ENCODE assay signal across 12 cellular contexts in the genomic region with DNA sequence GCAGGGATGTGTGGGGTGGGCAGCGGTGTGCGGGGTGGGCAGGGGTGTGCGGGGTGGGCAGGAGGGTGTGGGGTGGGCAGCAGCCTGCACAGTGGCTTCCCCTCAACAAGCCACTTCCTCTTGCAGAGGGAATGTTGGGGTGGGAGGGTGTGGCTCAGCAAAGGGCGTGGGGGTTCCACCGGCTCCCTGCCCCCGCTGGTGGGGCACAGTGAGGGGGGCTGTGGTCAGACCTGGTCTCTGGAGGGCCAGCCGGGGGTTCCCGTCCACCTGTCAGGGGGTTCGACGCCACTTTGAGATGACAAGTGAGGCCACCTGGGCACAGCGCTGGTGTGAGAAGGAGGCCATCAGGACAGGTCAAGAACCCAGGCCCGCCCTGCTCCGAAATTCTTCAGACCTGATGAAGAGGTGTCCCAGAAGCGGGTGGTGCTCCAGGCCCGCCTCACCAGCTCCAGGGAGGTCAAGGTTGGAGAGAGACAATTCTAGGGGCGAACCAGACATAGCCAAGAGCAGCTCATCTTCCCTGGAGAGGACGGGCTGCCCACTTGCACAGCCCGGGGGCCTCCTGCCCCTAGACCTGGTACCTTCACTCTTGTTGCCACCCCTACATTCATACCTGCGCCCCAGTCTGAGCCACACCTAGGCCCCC. TPM values are rescaled to one million over a fixed set of nuclear protein-coding genes. Genes with fewer than 3 reads are reported as not detected.
DNase-seq lines count a peak whose midpoint lies in the region; ATAC-seq and TF ChIP-seq lines count a peak whose summit lies in the region.
"Had no signal": no experiment of that assay in that cellular context is flagged by ENCODE, and none has a peak within 500 bp of the region (broad histone marks: within the 10 kb centered on the region; RNA-seq: fewer than 3 reads in every experiment).

No MANE protein-coding gene starts in this region.

- peaks cover 32% of the 10 kb centered on the region for H3K36me3 Mint-ChIP-seq in activated naive CD4-positive, alpha-beta T cell treated with anti-CD3 and anti-CD28 coated beads, Interleukin-2, amount 10 ng/mL, durations not matched to agents 7 days and 5 days
- H3K36me3 Mint-ChIP-seq in activated CD8-positive, alpha-beta T cell treated with anti-CD3 and anti-CD28 coated beads for 36 hours (ENCODE audit: low read depth): no peaks in the 10 kb centered on the region
- H3K36me3 Mint-ChIP-seq in GM23338 (ENCODE audit: low read depth): no peaks in the 10 kb centered on the region

- peak; percentile 43 for DNase-seq in activated naive CD4-positive, alpha-beta T cell treated with anti-CD3 and anti-CD28 coated beads, Interleukin-2, amount 10 ng/mL, durations not matched to agents 7 days and 5 days
- no peak for DNase-seq in activated naive CD4-positive, alpha-beta T cell treated with anti-CD3 and anti-CD28 coated beads, Interleukin-2, amount 50 U/mL, for 16 hours
- peak; percentile 52 for DNase-seq in activated CD8-positive, alpha-beta T cell treated with anti-CD3 and anti-CD28 coated beads for 36 hours
- DNase-seq in lower leg skin (ENCODE audit: low spot score in 2 of 2) (peak; percentile 13 to 81), transverse colon (no peak), gastrocnemius medialis (no peak), GM23338 (ENCODE audit: low spot score) (no peak)

- H3K36me3 ChIP-seq in transverse colon (no peaks in the 10 kb centered on the region), gastrocnemius medialis (no peaks in the 10 kb centered on the region), GM23338 (ENCODE audit: insufficient read depth) (no peaks in the 10 kb centered on the region)
- H3K36me3 ChIP-seq: ascending aorta, pancreas, tibial nerve had no signal

- in situ Hi-C loops in transverse colon (cut with MboI; ENCODE audit: low pct_ligation_motif_present in 1 of 4, low pct_unique_long_range_greater_than_20kb in 1 of 4, low sequenced_read_pairs in 3 of 4) (loop anchor here in 1 of 4 donors (25.0 kb wide), 1 partner anchor 587 kb away; a partner anchor contains a TSS), gastrocnemius medialis (cut with MboI; ENCODE audit: low sequenced_read_pairs in 4 of 4) (no loop called here)

- TF ChIP-seq POLR2A in lower leg skin (IDR thresholded peaks at IDR 0.05) (no peak), transverse colon (IDR thresholded peaks at IDR 0.05) (no peak), gastrocnemius medialis (IDR thresholded peaks at IDR 0.05) (no peak)

- POLR2A ChIA-PET in activated CD8-positive, alpha-beta T cell treated with anti-CD3 and anti-CD28 coated beads for 36 hours (lab: Charles Lee): no interaction called here

- no peaks in the 10 kb centered on the region for H4K20me1 ChIP-seq in GM23338 (replicated peaks; ENCODE audit: insufficient read depth)

- no peak for ATAC-seq in activated CD8-positive, alpha-beta T cell treated with anti-CD3 and anti-CD28 coated beads for 36 hours
- ATAC-seq in gastrocnemius medialis: no peak
- no peak for ATAC-seq in GM19351 (IDR thresholded peaks at IDR 0.05; ENCODE audit: unreplicated experiment)
- no peak for ATAC-seq in GM23338
- ATAC-seq: pancreas had no signal

- H3K9me3 Mint-ChIP-seq in activated naive CD4-positive, alpha-beta T cell treated with anti-CD3 and anti-CD28 coated beads, Interleukin-2, amount 10 ng/mL, durations not matched to agents 7 days and 5 days: no peaks in the 10 kb centered on the region
- H3K9me3 Mint-ChIP-seq in activated CD8-positive, alpha-beta T cell treated with anti-CD3 and anti-CD28 coated beads for 36 hours: no peaks in the 10 kb centered on the region
- H3K9me3 Mint-ChIP-seq in GM23338: no peaks in the 10 kb centered on the region

- H3K9me2 ChIP-seq in GM23338 (ENCODE audit: insufficient read depth): no peaks in the 10 kb centered on the region

- CTCF ChIA-PET in activated naive CD4-positive, alpha-beta T cell treated with anti-CD3 and anti-CD28 coated beads, Interleukin-2, amount 10 ng/mL, durations not matched to agents 7 days and 5 days (lab: Charles Lee): interaction anchor here (0.8 to 7.0 kb wide), 5 partner anchors 101 to 127 kb away, joined by 3 to 279 read pairs (median 13); a partner anchor contains a TSS
- CTCF ChIA-PET in activated CD8-positive, alpha-beta T cell treated with anti-CD3 and anti-CD28 coated beads for 36 hours (lab: Charles Lee): interaction anchor here (1.0 to 13.9 kb wide), 7 partner anchors 19 to 122 kb away, joined by 3 to 381 read pairs (median 25); a partner anchor contains a TSS

- H3K27ac Mint-ChIP-seq in activated naive CD4-positive, alpha-beta T cell treated with anti-CD3 and anti-CD28 coated beads, Interleukin-2, amount 10 ng/mL, durations not matched to agents 7 days and 5 days: peak overlapping the region; percentile 96
- peak overlapping the region; percentile 88 for H3K27ac Mint-ChIP-seq in activated CD8-positive, alpha-beta T cell treated with anti-CD3 and anti-CD28 coated beads for 36 hours
- H3K27ac Mint-ChIP-seq in GM23338: no peak overlapping the region

- TF ChIP-seq EP300 in transverse colon (IDR thresholded peaks at IDR 0.05; ENCODE audit: low read depth): no peak

- H3K4me2 ChIP-seq in GM23338: no peak overlapping the region

- H3K4me3 ChIP-seq in lower leg skin (ENCODE audit: low read depth, poor library complexity, severe bottlenecking) (no peak overlapping the region), transverse colon (no peak overlapping the region), gastrocnemius medialis (no peak overlapping the region), GM23338 (no peak overlapping the region)

- H3K79me2 ChIP-seq in GM23338 (replicated peaks; ENCODE audit: insufficient read depth): no peaks in the 10 kb centered on the region

- H3K27me3 ChIP-seq in transverse colon: no peaks in the 10 kb centered on the region
- peaks cover 0 to 4% (median 0%) of the 10 kb centered on the region in 3 donors for H3K27me3 ChIP-seq in gastrocnemius medialis
- H3K27me3 ChIP-seq in GM23338 (ENCODE audit: insufficient read depth): no peaks in the 10 kb centered on the region
- H3K27me3 ChIP-seq: ascending aorta, pancreas, tibial nerve had no signal

- no peak for TF ChIP-seq CTCF in activated CD8-positive, alpha-beta T cell treated with anti-CD3 and anti-CD28 coated beads for 36 hours (IDR thresholded peaks at IDR 0.05)
- TF ChIP-seq CTCF in lower leg skin (IDR thresholded peaks at IDR 0.05) (no peak), transverse colon (IDR thresholded peaks at IDR 0.05) (no peak), gastrocnemius medialis (IDR thresholded peaks at IDR 0.05 in 4 of 5, conservative IDR thresholded peaks at IDR 0.05 in 1 of 5) (no peak), GM23338 (conservative IDR thresholded peaks at IDR 0.05; ENCODE audit: low read depth in 2 of 2) (no peak)

- no peaks in the 10 kb centered on the region for H3K27me3 Mint-ChIP-seq in activated naive CD4-positive, alpha-beta T cell treated with anti-CD3 and anti-CD28 coated beads, Interleukin-2, amount 10 ng/mL, durations not matched to agents 7 days and 5 days
- no peaks in the 10 kb centered on the region for H3K27me3 Mint-ChIP-seq in activated CD8-positive, alpha-beta T cell treated with anti-CD3 and anti-CD28 coated beads for 36 hours
- H3K27me3 Mint-ChIP-seq in GM23338 (ENCODE audit: insufficient read depth, low read depth, poor library complexity): peaks cover 6% of the 10 kb centered on the region

- peaks cover 0 to 33% (median 13%) of the 10 kb centered on the region in 4 donors for H3K4me1 ChIP-seq in transverse colon
- no peaks in the 10 kb centered on the region for H3K4me1 ChIP-seq in gastrocnemius medialis
- no peaks in the 10 kb centered on the region for H3K4me1 ChIP-seq in GM23338 (ENCODE audit: insufficient read depth)

- intact Hi-C loops in activated CD8-positive, alpha-beta T cell treated with anti-CD3 and anti-CD28 coated beads for 36 hours (cut with micrococcal nuclease): loop anchor here (10.0 kb wide), 1 partner anchor 594 kb away; no protein-coding TSS in a partner anchor
- intact Hi-C loops in lower leg skin (cut with DNase I; ENCODE audit: low total_unique reads) (loop anchor here (10.0 kb wide), 1 partner anchor 234 kb away; no protein-coding TSS in a partner anchor), transverse colon (cut with DNase I; ENCODE audit: low total_unique reads) (no loop called here), gastrocnemius medialis (cut with DNase I; ENCODE audit: low total_unique reads) (loop anchor here (10.0 kb wide), 3 partner anchors 106 to 594 kb away; no protein-coding TSS in a partner anchor)

- H3K27ac ChIP-seq in transverse colon (peak overlapping the region in 3 of 4 donors; percentile 40 to 94 (median 84)), gastrocnemius medialis (no peak overlapping the region), GM23338 (ENCODE audit: low read depth) (no peak overlapping the region)
- H3K27ac ChIP-seq: ascending aorta, pancreas had no signal

- H3K9me3 ChIP-seq in transverse colon (no peaks in the 10 kb centered on the region), gastrocnemius medialis (no peaks in the 10 kb centered on the region)
- H3K9me3 ChIP-seq: ascending aorta, pancreas, tibial nerve had no signal

- 67 to 69% methylated on average over 18 to 19 of the region's 19 CpGs for WGBS in lower leg skin, 2 donors
- WGBS in transverse colon (ENCODE audit: low coverage in 1 of 2), 2 donors: 57% methylated on average over 12 of the region's 19 CpGs; no CpG with 5 or more reads in 1 of the 2 donors

- H2AFZ ChIP-seq in GM23338: no peak overlapping the region

- H3F3A ChIP-seq in GM23338 (replicated peaks; ENCODE audit: low read depth): no peaks in the 10 kb centered on the region

- H3K4me1 Mint-ChIP-seq in activated naive CD4-positive, alpha-beta T cell treated with anti-CD3 and anti-CD28 coated beads, Interleukin-2, amount 10 ng/mL, durations not matched to agents 7 days and 5 days: peaks cover 45% of the 10 kb centered on the region
- H3K4me1 Mint-ChIP-seq in activated CD8-positive, alpha-beta T cell treated with anti-CD3 and anti-CD28 coated beads for 36 hours (ENCODE audit: low read depth): peaks cover 61% of the 10 kb centered on the region
- no peaks in the 10 kb centered on the region for H3K4me1 Mint-ChIP-seq in GM23338

- H3K4me3 Mint-ChIP-seq in activated naive CD4-positive, alpha-beta T cell treated with anti-CD3 and anti-CD28 coated beads, Interleukin-2, amount 10 ng/mL, durations not matched to agents 7 days and 5 days: peak overlapping the region; percentile 100
- H3K4me3 Mint-ChIP-seq in activated CD8-positive, alpha-beta T cell treated with anti-CD3 and anti-CD28 coated beads for 36 hours: peak overlapping the region; percentile 78
- no peak overlapping the region for H3K4me3 Mint-ChIP-seq in GM23338

RNA-seq across cellular contexts. Expression of a gene that starts 1.3 kb away (rescaled TPM):
- total RNA-seq in activated CD8-positive, alpha-beta T cell treated with anti-CD3 and anti-CD28 coated beads for 36 hours: 1 to 10 TPM; 2.1 to 2.2 TPM
- total RNA-seq in lower leg skin (1 to 10 TPM in 1 of 4 donors, under 1 TPM in 3; 0.42 to 1.4 (median 0.65) TPM), transverse colon (under 1 TPM in 1 of 4 donors, not detected in 3; 0.27 TPM), gastrocnemius medialis (under 1 TPM in 1 of 4 donors, not detected in 3; 0.10 TPM)
- total RNA-seq in GM23338 (2014; rRNA removed; shearing (Covaris generic)): not detected in 2 replicates
- not detected in 2 replicates for polyA plus RNA-seq in GM23338 (2016; fragmentation: Nextera tagmentation; extraction: Ambion mirVana)
- total RNA-seq: ascending aorta, endothelial cell of umbilical vein had no signal
- polyA plus RNA-seq: endothelial cell of umbilical vein had no signal

RNA-seq across cellular contexts. Expression of a gene that starts 1.4 kb away (rescaled TPM):
- total RNA-seq in activated CD8-positive, alpha-beta T cell treated with anti-CD3 and anti-CD28 coated beads for 36 hours: 1 to 10 TPM; 3.1 to 4.9 TPM
- total RNA-seq in lower leg skin (1 to 10 TPM in 2 of 4 donors, under 1 TPM in 2; 0.30 to 2.4 (median 1.5) TPM), transverse colon (under 1 TPM in 2 of 4 donors, not detected in 2; 0.16 to 0.96 TPM), gastrocnemius medialis (not detected)
- total RNA-seq in GM23338 (2014; rRNA removed; shearing (Covaris generic)): not detected in 2 replicates
- not detected in 2 replicates for polyA plus RNA-seq in GM23338 (2016; fragmentation: Nextera tagmentation; extraction: Ambion mirVana)
- total RNA-seq: endothelial cell of umbilical vein had no signal
- polyA plus RNA-seq: endothelial cell of umbilical vein had no signal

RNA-seq across cellular contexts. Expression of a gene that starts 30.0 kb away (rescaled TPM):
- total RNA-seq in activated CD8-positive, alpha-beta T cell treated with anti-CD3 and anti-CD28 coated beads for 36 hours: 1 to 10 TPM; 2.7 to 3.4 TPM
- total RNA-seq in lower leg skin (10 to 100 TPM; 21.9 to 43.6 (median 29.3) TPM), transverse colon (10 to 100 TPM in 1 of 4 donors, 1 to 10 TPM in 2, not detected in 1; 2.3 to 14.7 (median 3.0) TPM), gastrocnemius medialis (not detected)
- 1.6 and 2.6 TPM in 2 replicates for total RNA-seq in GM23338 (2014; rRNA removed; shearing (Covaris generic))
- polyA plus RNA-seq in GM23338 (2016; fragmentation: Nextera tagmentation; extraction: Ambion mirVana): 0.57 and 0.73 TPM in 2 replicates
- total RNA-seq: ascending aorta, endothelial cell of umbilical vein had no signal
- polyA plus RNA-seq: endothelial cell of umbilical vein had no signal

Comparison
In these comparisons a context has a peak if more than half of its experiments do, and no peak if none do; other contexts are left out.
1. DNase-seq: peak in activated naive CD4-positive, alpha-beta T cell treated with anti-CD3 and anti-CD28 coated beads, Interleukin-2, amount 10 ng/mL, durations not matched to agents 7 days and 5 days (single experiment), activated CD8-positive, alpha-beta T cell treated with anti-CD3 and anti-CD28 coated beads for 36 hours (single experiment) and lower leg skin (2 of 2); none in activated naive CD4-positive, alpha-beta T cell treated with anti-CD3 and anti-CD28 coated beads, Interleukin-2, amount 50 U/mL, for 16 hours (single experiment), transverse colon (single experiment), gastrocnemius medialis (0 of 2) and GM23338 (single experiment).
2. H3K27ac ChIP-seq: peak in transverse colon (3 of 4); none in gastrocnemius medialis (0 of 4) and GM23338 (single experiment).